In the genomic region with DNA sequence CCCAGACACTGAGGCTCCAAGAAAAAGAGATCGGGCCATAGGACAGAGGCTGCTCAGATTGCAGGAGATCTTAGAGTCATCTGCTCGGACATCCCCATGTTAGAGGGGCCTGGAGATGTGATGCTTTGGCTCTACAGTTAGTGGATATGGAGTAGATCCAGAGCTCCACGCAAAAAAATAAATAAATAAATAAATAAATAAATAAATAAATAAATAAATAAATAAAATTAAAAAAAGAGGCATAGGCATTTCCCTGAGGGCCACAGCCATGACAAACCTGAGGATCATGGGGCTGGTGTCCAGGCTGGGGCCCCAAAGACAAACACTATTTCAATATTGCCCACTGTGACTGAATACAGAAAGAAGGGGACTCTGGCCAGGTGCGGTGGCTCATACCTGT, we compare ENCODE assay signal across 20 cellular contexts.
"Had no signal": no experiment of that assay in that cellular context is flagged by ENCODE, and none has a peak within 500 bp of the region (broad histone marks: within the 10 kb centered on the region; RNA-seq: fewer than 3 reads in every experiment).

No MANE protein-coding gene starts in this region.

- DNase-seq: KBM-7, MV-4-11, NCI-H1048, NCI-H1105, NCI-H1417, NCI-H1436 treated with DMSO at 0.1 percent for 48 hours, NCI-H1694, NCI-H187 treated with DMSO at 0.1 percent for 48 hours, NCI-H2029 treated with DMSO at 0.1 percent for 48 hours, NCI-H2171 treated with DMSO at 0.1 percent for 48 hours, NCI-H524, NCI-H526 treated with DMSO at 0.1 percent for 48 hours, NCI-H748 treated with DMSO at 0.1 percent for 48 hours, RPMI8226, SHP77, SK-N-SH, SW 1271 had no signal

- FAIRE-seq: HTR-8/SVneo, RCC 7860 had no signal

- H3K9me3 ChIP-seq: SK-N-SH had no signal

- H3K9ac ChIP-seq: SK-N-SH had no signal

- H3K4me2 ChIP-seq: SK-N-SH had no signal

- H3K27ac ChIP-seq: HL-60 had no signal
